16 cellular contexts compared by ENCODE assay signal in genomic region chr15:60928987-60929386, GRCh38.
DNase-seq lines count a peak whose midpoint lies in the region; ATAC-seq and TF ChIP-seq lines count a peak whose summit lies in the region.
"Had no signal": no experiment of that assay in that cellular context is flagged by ENCODE, and none has a peak within 500 bp of the region (broad histone marks: within the 10 kb centered on the region; RNA-seq: fewer than 3 reads in every experiment).

No MANE protein-coding gene starts in this region.

- no peak for ATAC-seq in GM21786 (IDR thresholded peaks at IDR 0.05; ENCODE audit: unreplicated experiment)
- ATAC-seq: K562, T-helper 17 cell had no signal

- H3K4me1 Mint-ChIP-seq in nephron progenitor cell, result peaks cover 30% of the 10 kb centered on the region

- no peaks in the 10 kb centered on the region for H3K27me3 ChIP-seq in Karpas-422 (ENCODE audit: low read length)

- no peaks in the 10 kb centered on the region for H3K79me2 ChIP-seq in Karpas-422 (ENCODE audit: low read length)

- H3K9ac ChIP-seq in Karpas-422 (ENCODE audit: low read length), result no peak overlapping the region

- H3K27ac Mint-ChIP-seq in nephron progenitor cell, result peak overlapping the region; percentile 77
- H3K27ac Mint-ChIP-seq: T-helper 17 cell had no signal

- H3K9me2 ChIP-seq in Karpas-422 (replicated peaks; ENCODE audit: insufficient read depth, low read length), result no peaks in the 10 kb centered on the region

- peaks cover 14% of the 10 kb centered on the region for H3K36me3 Mint-ChIP-seq in nephron progenitor cell (ENCODE audit: low read depth)

- no peak overlapping the region for H3K27ac ChIP-seq in Karpas-422 (ENCODE audit: low read length)
- H3K27ac ChIP-seq: RWPE1 had no signal

- H4K20me1 ChIP-seq in Karpas-422 (ENCODE audit: insufficient read depth, low read depth, low read length), result no peaks in the 10 kb centered on the region

- H3K9me3 ChIP-seq in Karpas-422 (ENCODE audit: low read length), result no peaks in the 10 kb centered on the region
- H3K9me3 ChIP-seq: Caco-2 had no signal

- peak overlapping the region; percentile 39 for H3K4me3 Mint-ChIP-seq in nephron progenitor cell
- H3K4me3 Mint-ChIP-seq: T-helper 17 cell had no signal

- H3K9me3 Mint-ChIP-seq in nephron progenitor cell, result no peaks in the 10 kb centered on the region

- no peaks in the 10 kb centered on the region for H3K36me3 ChIP-seq in Karpas-422 (ENCODE audit: insufficient read depth, low read length)

- H3K27me3 Mint-ChIP-seq in nephron progenitor cell (ENCODE audit: low read depth, poor library complexity), result no peaks in the 10 kb centered on the region

- DNase-seq in DMS79 (lab: John Stamatoyannopoulos, UW) (peak; percentile 52), NCI-H128 (lab: John Stamatoyannopoulos, UW; ENCODE audit: unreplicated experiment) (peak; percentile 44), NCI-H2227 (lab: John Stamatoyannopoulos, UW; ENCODE audit: unreplicated experiment) (peak; percentile 66), nephron progenitor cell (no peak), Karpas-422 (no peak), RPMI8226 (no peak)
- DNase-seq: Caco-2, HCEC 1CT, MV-4-11, NCI-H1694 treated with DMSO at 0.1 percent for 48 hours, NCI-H2107, NCI-H524 treated with DMSO at 0.1 percent for 48 hours, T-helper 17 cell had no signal

- no peak overlapping the region for H2AFZ ChIP-seq in Karpas-422 (ENCODE audit: low read length)

- H3K4me2 ChIP-seq in Karpas-422 (ENCODE audit: low read depth, low read length, poor library complexity, severe bottlenecking), result no peak overlapping the region

- no peaks in the 10 kb centered on the region for H3K4me1 ChIP-seq in Karpas-422 (ENCODE audit: low read length)
- H3K4me1 ChIP-seq: Caco-2 had no signal

- H3K4me3 ChIP-seq in Karpas-422 (ENCODE audit: low read length), result no peak overlapping the region
- H3K4me3 ChIP-seq: K562 had no signal

- no peak for TF ChIP-seq CTCF in nephron progenitor cell (IDR thresholded peaks at IDR 0.05)

Comparison
In these comparisons a context has a peak if more than half of its experiments do, and no peak if none do; other contexts are left out.
1. DNase-seq: peak in DMS79 (single experiment), NCI-H128 (single experiment) and NCI-H2227 (single experiment); none in nephron progenitor cell (single experiment), Karpas-422 (single experiment) and RPMI8226 (single experiment).